ENCODE assay signal across 11 cellular contexts in genomic region chr12:4700621-4701026, GRCh38. TPM values are rescaled to one million over a fixed set of nuclear protein-coding genes. Genes with fewer than 3 reads are reported as not detected.
DNase-seq lines count a peak whose midpoint lies in the region; ATAC-seq and TF ChIP-seq lines count a peak whose summit lies in the region.
"Had no signal": no experiment of that assay in that cellular context is flagged by ENCODE, and none has a peak within 500 bp of the region (broad histone marks: within the 10 kb centered on the region; RNA-seq: fewer than 3 reads in every experiment).

No MANE protein-coding gene starts in this region.

- H3K9me3 ChIP-seq in fibroblast of lung (ENCODE audit: control insufficient read depth, insufficient read depth, low read depth, low read length) (no peaks in the 10 kb centered on the region), aorta (ENCODE audit: control insufficient read depth, low read length) (no peaks in the 10 kb centered on the region)
- H3K9me3 ChIP-seq: spleen had no signal

- H2AFZ ChIP-seq in fibroblast of lung (ENCODE audit: low read length), result peak overlapping the region; percentile 37

- no peak overlapping the region for H3K4me3 Mint-ChIP-seq in activated CD4-positive, alpha-beta T cell treated with anti-CD3 and anti-CD28 coated beads, Interleukin-2, amount 10 ng/mL, durations not matched to agents 24 days and 14 days
- no peak overlapping the region for H3K4me3 Mint-ChIP-seq in activated CD4-positive, alpha-beta T cell treated with anti-CD3 and anti-CD28 coated beads for 36 hours
- H3K4me3 Mint-ChIP-seq in nephron, result peak overlapping the region in 2 of 3 experiments; percentile 12 to 39

- H3K4me3 ChIP-seq in fibroblast of lung (replicated peaks in 1 of 4; ENCODE audit: control extremely low read depth in 1 of 4, insufficient read depth in 1 of 4, low read depth in 3 of 4, low read length in 4 of 4) (peak overlapping the region in 2 of 4 experiments; percentile 44 to 45), aorta (ENCODE audit: low read length in 2 of 2) (no peak overlapping the region)
- H3K4me3 ChIP-seq: spleen had no signal

- H3K27me3 ChIP-seq in fibroblast of lung (ENCODE audit: control insufficient read depth, insufficient read depth, low read length) (no peaks in the 10 kb centered on the region), aorta (ENCODE audit: control insufficient read depth in 1 of 2, insufficient read depth in 2 of 2, low read length in 1 of 2) (no peaks in the 10 kb centered on the region)

- H3K36me3 Mint-ChIP-seq in activated CD4-positive, alpha-beta T cell treated with anti-CD3 and anti-CD28 coated beads, Interleukin-2, amount 10 ng/mL, durations not matched to agents 24 days and 14 days (ENCODE audit: low read depth), result peaks cover 4% of the 10 kb centered on the region
- H3K36me3 Mint-ChIP-seq in activated CD4-positive, alpha-beta T cell treated with anti-CD3 and anti-CD28 coated beads for 36 hours (ENCODE audit: low read depth), result peaks cover 10% of the 10 kb centered on the region
- peaks cover 26% of the 10 kb centered on the region for H3K36me3 Mint-ChIP-seq in nephron (ENCODE audit: low read depth)

- DNase-seq in activated CD4-positive, alpha-beta T cell treated with anti-CD3 and anti-CD28 coated beads, Interleukin-2, amount 10 ng/mL, durations not matched to agents 24 days and 14 days, result peak; percentile 49
- DNase-seq in activated CD4-positive, alpha-beta T cell treated with anti-CD3 and anti-CD28 coated beads for 36 hours, result no peak
- DNase-seq in fibroblast of lung (ENCODE audit: low read depth in 2 of 2), result peak; percentile 72 to 81
- DNase-seq in aorta, result peak in 1 of 2 donors; percentile 57
- no peak for DNase-seq in SW480 (ENCODE audit: low spot score)
- DNase-seq: ACHN, spleen, T-helper 9 cell had no signal

- TF ChIP-seq CTCF in fibroblast of lung (conservative IDR thresholded peaks at IDR 0.05 in 1 of 2, IDR thresholded peaks at IDR 0.05 in 1 of 2; ENCODE audit: low read depth in 1 of 2, low read length in 2 of 2), result no peak
- TF ChIP-seq CTCF in nephron (IDR thresholded peaks at IDR 0.05; ENCODE audit: unreplicated experiment in 3 of 3), result no peak

- H3K27ac ChIP-seq in fibroblast of lung (ENCODE audit: insufficient read depth, low read length) (no peak overlapping the region), aorta (ENCODE audit: low read depth in 1 of 2, low read length in 2 of 2) (no peak overlapping the region)
- H3K27ac ChIP-seq: spleen had no signal

- H3K4me2 ChIP-seq in fibroblast of lung (ENCODE audit: extremely low read depth, insufficient read depth, low read length), result peak overlapping the region; percentile 65

- 75 to 79% methylated on average over 10 of the region's 10 CpGs for WGBS in aorta, 2 donors

- H3K4me1 ChIP-seq in fibroblast of lung (ENCODE audit: control insufficient read depth, extremely low read depth, insufficient read depth, low read length), result no peaks in the 10 kb centered on the region
- no peaks in the 10 kb centered on the region for H3K4me1 ChIP-seq in aorta (ENCODE audit: control insufficient read depth in 1 of 2, insufficient read depth in 2 of 2, low read length in 2 of 2)
- H3K4me1 ChIP-seq: spleen had no signal

- no peak overlapping the region for H3K9ac ChIP-seq in fibroblast of lung (ENCODE audit: insufficient read depth, low read length)

- no peaks in the 10 kb centered on the region for H3K4me1 Mint-ChIP-seq in activated CD4-positive, alpha-beta T cell treated with anti-CD3 and anti-CD28 coated beads, Interleukin-2, amount 10 ng/mL, durations not matched to agents 24 days and 14 days
- H3K4me1 Mint-ChIP-seq in activated CD4-positive, alpha-beta T cell treated with anti-CD3 and anti-CD28 coated beads for 36 hours, result no peaks in the 10 kb centered on the region
- peaks cover 15% of the 10 kb centered on the region for H3K4me1 Mint-ChIP-seq in nephron

- H3K27ac Mint-ChIP-seq in activated CD4-positive, alpha-beta T cell treated with anti-CD3 and anti-CD28 coated beads, Interleukin-2, amount 10 ng/mL, durations not matched to agents 24 days and 14 days, result no peak overlapping the region
- no peak overlapping the region for H3K27ac Mint-ChIP-seq in activated CD4-positive, alpha-beta T cell treated with anti-CD3 and anti-CD28 coated beads for 36 hours
- H3K27ac Mint-ChIP-seq in nephron, result peak overlapping the region in 2 of 3 experiments; percentile 94 to 96

- CTCF ChIA-PET in activated CD4-positive, alpha-beta T cell treated with anti-CD3 and anti-CD28 coated beads for 36 hours (lab: Charles Lee), result interaction anchor here (0.6 kb wide), 1 partner anchor 175 kb away, joined by 3 read pairs; no protein-coding TSS in a partner anchor

- no peaks in the 10 kb centered on the region for H3K36me3 ChIP-seq in fibroblast of lung (ENCODE audit: control insufficient read depth, insufficient read depth, low read length)
- no peaks in the 10 kb centered on the region for H3K36me3 ChIP-seq in aorta (ENCODE audit: control insufficient read depth in 1 of 2, insufficient read depth in 2 of 2, low read length in 1 of 2)

- POLR2A ChIA-PET in activated CD4-positive, alpha-beta T cell treated with anti-CD3 and anti-CD28 coated beads for 36 hours (lab: Charles Lee), result no interaction called here

- ATAC-seq in activated CD4-positive, alpha-beta T cell treated with anti-CD3 and anti-CD28 coated beads for 36 hours, result no peak
- ATAC-seq in aorta (ENCODE audit: low FRiP score) (peak; percentile 75), HG03280 (IDR thresholded peaks at IDR 0.05; ENCODE audit: unreplicated experiment) (no peak), GM19351 (IDR thresholded peaks at IDR 0.05; ENCODE audit: unreplicated experiment) (no peak)

- no peaks in the 10 kb centered on the region for H3K79me2 ChIP-seq in fibroblast of lung (ENCODE audit: control insufficient read depth, insufficient read depth, low read length)

- H4K20me1 ChIP-seq in fibroblast of lung (ENCODE audit: control insufficient read depth, extremely low read depth, insufficient read depth, low read length), result no peaks in the 10 kb centered on the region

- intact Hi-C loops in activated CD4-positive, alpha-beta T cell treated with anti-CD3 and anti-CD28 coated beads, Interleukin-2, amount 10 ng/mL, durations not matched to agents 24 days and 14 days (cut with micrococcal nuclease), result no loop called here
- intact Hi-C loops in activated CD4-positive, alpha-beta T cell treated with anti-CD3 and anti-CD28 coated beads for 36 hours (cut with DNase I, micrococcal nuclease), result no loop called here
- intact Hi-C loops in aorta (cut with DNase I), result no loop called here

- H3K9me3 Mint-ChIP-seq in activated CD4-positive, alpha-beta T cell treated with anti-CD3 and anti-CD28 coated beads, Interleukin-2, amount 10 ng/mL, durations not matched to agents 24 days and 14 days, result no peaks in the 10 kb centered on the region
- H3K9me3 Mint-ChIP-seq in activated CD4-positive, alpha-beta T cell treated with anti-CD3 and anti-CD28 coated beads for 36 hours (ENCODE audit: low read depth), result no peaks in the 10 kb centered on the region
- H3K9me3 Mint-ChIP-seq in nephron, result no peaks in the 10 kb centered on the region

- peaks cover 2% of the 10 kb centered on the region for H3K27me3 Mint-ChIP-seq in activated CD4-positive, alpha-beta T cell treated with anti-CD3 and anti-CD28 coated beads, Interleukin-2, amount 10 ng/mL, durations not matched to agents 24 days and 14 days
- no peaks in the 10 kb centered on the region for H3K27me3 Mint-ChIP-seq in activated CD4-positive, alpha-beta T cell treated with anti-CD3 and anti-CD28 coated beads for 36 hours
- H3K27me3 Mint-ChIP-seq in nephron (ENCODE audit: low read depth), result no peaks in the 10 kb centered on the region

RNA-seq across cellular contexts. Expression of gene GALNT8, which starts 19.6 kb away (rescaled TPM):
- total RNA-seq in activated CD4-positive, alpha-beta T cell treated with anti-CD3 and anti-CD28 coated beads, Interleukin-2, amount 10 ng/mL, durations not matched to agents 24 days and 14 days, result 0.82 and 0.99 TPM in 2 replicates
- total RNA-seq in activated CD4-positive, alpha-beta T cell treated with anti-CD3 and anti-CD28 coated beads for 36 hours, result under 1 TPM; 0.73 to 0.76 TPM
- total RNA-seq in fibroblast of lung (under 0.01 TPM in 2 replicates), aorta (1 to 10 TPM; 4.7 to 6.9 TPM)
- polyA plus RNA-seq in fibroblast of lung (not detected in 2 replicates), aorta (1 to 10 TPM; 1.4 to 1.6 TPM)
- not detected in 2 replicates for polyA plus RNA-seq in fibroblast of lung (2012)
- not detected in 2 replicates for polyA minus RNA-seq in fibroblast of lung (ENCODE audit: low replicate concordance)

RNA-seq across cellular contexts. Expression of gene NDUFA9, which starts 51.7 kb away (rescaled TPM):
- total RNA-seq in activated CD4-positive, alpha-beta T cell treated with anti-CD3 and anti-CD28 coated beads, Interleukin-2, amount 10 ng/mL, durations not matched to agents 24 days and 14 days, result 130 and 139 TPM in 2 replicates
- total RNA-seq in activated CD4-positive, alpha-beta T cell treated with anti-CD3 and anti-CD28 coated beads for 36 hours, result 100 to 1,000 TPM in 1 of 2 experiments, 10 to 100 TPM in 1; 93.3 to 132 TPM
- total RNA-seq in fibroblast of lung, result 21.3 and 42.6 TPM in 2 replicates
- 68.8 and 73.8 TPM in 2 replicates for polyA plus RNA-seq in fibroblast of lung
- polyA plus RNA-seq in fibroblast of lung (2012), result 103 and 154 TPM in 2 replicates
- 444 and 458 TPM in 2 replicates for polyA minus RNA-seq in fibroblast of lung (ENCODE audit: low replicate concordance)
- 10 to 100 TPM; 47.9 to 56.3 TPM for total RNA-seq in aorta
- 10 to 100 TPM; 18.0 to 43.0 TPM for polyA plus RNA-seq in aorta

RNA-seq across cellular contexts. Expression of gene AKAP3, which starts 51.8 kb away (rescaled TPM):
- total RNA-seq in activated CD4-positive, alpha-beta T cell treated with anti-CD3 and anti-CD28 coated beads, Interleukin-2, amount 10 ng/mL, durations not matched to agents 24 days and 14 days, result 0.42 and 1.1 TPM in 2 replicates
- total RNA-seq in activated CD4-positive, alpha-beta T cell treated with anti-CD3 and anti-CD28 coated beads for 36 hours, result 1 to 10 TPM; 1.3 to 2.8 TPM
- total RNA-seq in fibroblast of lung, result 1.5 and 2.8 TPM in 2 replicates
- 0.30 and 1.1 TPM in 2 replicates for polyA plus RNA-seq in fibroblast of lung
- 0.41 and 1.1 TPM in 2 replicates for polyA plus RNA-seq in fibroblast of lung (2012)
- polyA minus RNA-seq in fibroblast of lung (ENCODE audit: low replicate concordance), result 0.27 TPM in 1 of 2 replicates, not detected in the other
- 1 to 10 TPM in 1 of 2 donors, under 1 TPM in 1; 0.68 to 1.4 TPM for total RNA-seq in aorta
- polyA plus RNA-seq in aorta, result under 1 TPM; 0.50 to 0.51 TPM

Comparison
In these comparisons a context has a peak if more than half of its experiments do, and no peak if none do; other contexts are left out.
1. DNase-seq: peak in activated CD4-positive, alpha-beta T cell treated with anti-CD3 and anti-CD28 coated beads, Interleukin-2, amount 10 ng/mL, durations not matched to agents 24 days and 14 days (single experiment) and fibroblast of lung (2 of 2); none in activated CD4-positive, alpha-beta T cell treated with anti-CD3 and anti-CD28 coated beads for 36 hours (single experiment) and SW480 (single experiment).
2. H3K27ac Mint-ChIP-seq: peak in nephron (2 of 3); none in activated CD4-positive, alpha-beta T cell treated with anti-CD3 and anti-CD28 coated beads, Interleukin-2, amount 10 ng/mL, durations not matched to agents 24 days and 14 days (single experiment) and activated CD4-positive, alpha-beta T cell treated with anti-CD3 and anti-CD28 coated beads for 36 hours (single experiment).
3. H3K4me3 Mint-ChIP-seq: peak in nephron (2 of 3); none in activated CD4-positive, alpha-beta T cell treated with anti-CD3 and anti-CD28 coated beads, Interleukin-2, amount 10 ng/mL, durations not matched to agents 24 days and 14 days (single experiment) and activated CD4-positive, alpha-beta T cell treated with anti-CD3 and anti-CD28 coated beads for 36 hours (single experiment).